In the genomic region with DNA sequence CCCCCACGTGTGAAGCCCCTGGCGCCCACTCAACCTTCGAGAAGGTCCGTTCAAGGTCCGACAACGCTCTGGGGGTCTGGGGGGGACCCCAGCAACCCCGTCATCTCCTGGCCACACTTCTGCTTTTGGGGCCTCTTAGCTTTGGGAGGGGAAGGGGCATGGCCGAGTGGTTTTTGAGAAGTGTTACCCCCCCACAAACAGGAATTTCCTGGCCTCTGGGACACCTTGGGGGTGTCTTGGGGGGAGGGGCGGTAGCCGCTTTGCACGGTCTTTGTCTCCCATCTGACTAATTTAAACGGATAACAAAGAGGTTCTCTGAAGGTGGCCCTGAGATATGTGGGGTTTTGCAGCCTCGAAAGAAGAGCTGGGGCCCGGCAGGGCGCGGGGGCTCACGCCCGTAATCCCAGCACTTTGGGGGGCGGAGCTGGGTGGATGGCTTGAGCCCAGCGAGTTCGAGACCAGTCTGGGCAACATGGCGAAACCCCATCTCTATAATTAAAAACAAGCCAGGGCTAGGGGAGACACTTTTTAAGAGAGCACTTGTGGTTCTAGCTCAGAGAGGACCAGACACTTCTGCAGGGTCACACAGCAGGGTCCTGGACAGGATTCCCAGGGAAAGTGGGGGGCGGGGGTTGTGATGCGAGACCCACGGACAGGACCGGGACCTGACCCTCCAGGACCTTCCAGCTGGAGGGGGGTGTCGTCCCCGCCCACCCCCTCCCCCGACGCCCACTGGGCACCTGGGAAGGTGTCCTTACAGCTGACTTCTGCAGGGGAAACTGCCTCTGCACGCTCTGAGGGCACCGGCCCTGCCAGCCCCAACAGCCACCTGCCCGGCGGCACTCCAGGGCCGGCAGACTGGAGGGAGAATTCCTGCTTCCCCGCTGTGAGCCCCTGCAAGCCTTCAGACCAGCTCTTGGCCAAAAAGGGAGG, we compare ENCODE assay signal across 7 cellular contexts. TPM values are rescaled to one million over a fixed set of nuclear protein-coding genes. Genes with fewer than 3 reads are reported as not detected.
DNase-seq lines count a peak whose midpoint lies in the region; ATAC-seq, FAIRE-seq and TF ChIP-seq lines count a peak whose summit lies in the region.

No MANE protein-coding gene starts in this region.

- peak; percentile 71 for DNase-seq in NAMALWA (ENCODE audit: low spot score)
- peak; percentile 49 to 52 for DNase-seq in stimulated activated naive CD8-positive, alpha-beta T cell treated with anti-CD3 and anti-CD28 coated beads, Interleukin-15, amount 100 ng/mL, for 72 hours
- no peak for DNase-seq in frontal cortex (ENCODE audit: low spot score in 2 of 2)
- DNase-seq in NCI-H446 (lab: John Stamatoyannopoulos, UW): no peak

- peaks cover 18% of the 10 kb centered on the region for H3K36me3 Mint-ChIP-seq in brain

- H3K27me3 Mint-ChIP-seq in brain: no peaks in the 10 kb centered on the region
- no peaks in the 10 kb centered on the region for H3K27me3 Mint-ChIP-seq in stimulated activated naive CD8-positive, alpha-beta T cell treated with anti-CD3 and anti-CD28 coated beads, Interleukin-15, amount 100 ng/mL, for 72 hours

- no peak for FAIRE-seq in frontal cortex (lab: Jason Lieb, UNC)

- peaks cover 9% of the 10 kb centered on the region for H3K4me1 Mint-ChIP-seq in brain
- peaks cover 43% of the 10 kb centered on the region for H3K4me1 Mint-ChIP-seq in stimulated activated naive CD8-positive, alpha-beta T cell treated with anti-CD3 and anti-CD28 coated beads, Interleukin-15, amount 100 ng/mL, for 72 hours

- peak overlapping the region; percentile 49 to 94 (median 79) for H3K27ac Mint-ChIP-seq in brain
- peak overlapping the region; percentile 81 to 93 for H3K27ac Mint-ChIP-seq in stimulated activated naive CD8-positive, alpha-beta T cell treated with anti-CD3 and anti-CD28 coated beads, Interleukin-15, amount 100 ng/mL, for 72 hours

- H3K27ac ChIP-seq in layer of hippocampus (ENCODE audit: low read depth, low read length): peak overlapping the region; percentile 75

- peaks cover 0 to 1% (median 0%) of the 10 kb centered on the region in 5 experiments for H3K9me3 Mint-ChIP-seq in brain
- no peaks in the 10 kb centered on the region for H3K9me3 Mint-ChIP-seq in stimulated activated naive CD8-positive, alpha-beta T cell treated with anti-CD3 and anti-CD28 coated beads, Interleukin-15, amount 100 ng/mL, for 72 hours

- H3K4me3 Mint-ChIP-seq in brain: peak overlapping the region; percentile 89 to 95 (median 92)
- H3K4me3 Mint-ChIP-seq in stimulated activated naive CD8-positive, alpha-beta T cell treated with anti-CD3 and anti-CD28 coated beads, Interleukin-15, amount 100 ng/mL, for 72 hours: peak overlapping the region; percentile 89 to 96

- ATAC-seq in GM18502 (IDR thresholded peaks at IDR 0.05; ENCODE audit: poor library complexity, unreplicated experiment): peak; percentile 10
- peak; percentile 34 for ATAC-seq in stimulated activated naive CD8-positive, alpha-beta T cell treated with anti-CD3 and anti-CD28 coated beads, Interleukin-15, amount 100 ng/mL, for 72 hours

- H3K27me3 ChIP-seq in layer of hippocampus (ENCODE audit: control insufficient read depth, insufficient read depth, low read length): peaks cover 2% of the 10 kb centered on the region

- no peak for TF ChIP-seq CTCF in brain (conservative IDR thresholded peaks at IDR 0.05)

RNA-seq across cellular contexts. Expression of a gene that starts 0.9 kb away (rescaled TPM):
- 6.3 TPM for polyA plus RNA-seq in brain (ENCODE audit: insufficient read depth, low read depth, low replicate concordance)
- total RNA-seq in frontal cortex: 8.2 TPM

RNA-seq across cellular contexts. Expression of a gene that starts 6.0 kb away (rescaled TPM):
- polyA plus RNA-seq in brain (ENCODE audit: insufficient read depth, low read depth, low replicate concordance): not detected
- total RNA-seq in frontal cortex: not detected

RNA-seq across cellular contexts. Expression of a gene that starts 6.4 kb away (rescaled TPM):
- polyA plus RNA-seq in brain (ENCODE audit: insufficient read depth, low read depth, low replicate concordance): 108 TPM
- 29.3 TPM for total RNA-seq in frontal cortex

RNA-seq across cellular contexts. Expression of a gene that starts 12.6 kb away (rescaled TPM):
- 4.7 TPM for polyA plus RNA-seq in brain (ENCODE audit: insufficient read depth, low read depth, low replicate concordance)
- total RNA-seq in frontal cortex: 2.0 TPM

RNA-seq across cellular contexts. Expression of a gene that starts 27.1 kb away (rescaled TPM):
- polyA plus RNA-seq in brain (ENCODE audit: insufficient read depth, low read depth, low replicate concordance): not detected
- under 0.01 TPM for total RNA-seq in frontal cortex

Comparison
In these comparisons a context has a peak if more than half of its experiments do, and no peak if none do; other contexts are left out.
1. DNase-seq: peak in NAMALWA (single experiment) and stimulated activated naive CD8-positive, alpha-beta T cell treated with anti-CD3 and anti-CD28 coated beads, Interleukin-15, amount 100 ng/mL, for 72 hours (2 of 2); none in frontal cortex (0 of 2) and NCI-H446 (0 of 2).